8 cellular contexts compared by ENCODE assay signal in the genomic region with DNA sequence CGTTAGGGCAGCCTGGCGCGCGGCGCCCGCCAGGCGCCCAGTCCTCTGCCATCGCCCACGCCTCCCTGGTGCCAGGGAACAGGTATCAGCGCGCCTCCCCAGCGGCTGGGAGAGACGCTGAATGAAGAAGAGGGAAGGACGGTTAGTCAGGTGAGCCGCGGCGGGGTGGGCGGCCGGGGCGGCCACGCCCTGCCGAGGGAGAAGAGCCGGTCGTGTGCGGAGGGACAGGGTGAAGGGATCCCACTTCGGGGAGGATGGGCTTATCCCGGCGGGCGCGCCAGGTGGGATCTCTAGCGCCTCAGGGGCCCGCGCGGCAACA. TPM values are rescaled to one million over a fixed set of nuclear protein-coding genes. Genes with fewer than 3 reads are reported as not detected.
A peak's percentile ranks its signal among the peaks of the same experiment; 100 is the strongest.
DNase-seq lines count a peak whose midpoint lies in the region; ATAC-seq and TF ChIP-seq lines count a peak whose summit lies in the region.

No MANE protein-coding gene starts in this region.

- peak overlapping the region; percentile 90 for H2AFZ ChIP-seq in osteoblast (ENCODE audit: low read length)

- peaks cover 34% of the 10 kb centered on the region for H3K79me2 ChIP-seq in osteoblast (ENCODE audit: insufficient read depth, low read length)

- TF ChIP-seq CTCF in Calu3 (IDR thresholded peaks at IDR 0.05; ENCODE audit: unreplicated experiment) (peak; percentile 10), osteoblast (IDR thresholded peaks at IDR 0.05; ENCODE audit: extremely low read depth, low read depth, low read length) (no peak)

- no peaks in the 10 kb centered on the region for H3K36me3 ChIP-seq in KOPT-K1 (ENCODE audit: insufficient read depth, low read length)
- no peaks in the 10 kb centered on the region for H3K36me3 ChIP-seq in effector memory CD4-positive, alpha-beta T cell (ENCODE audit: control insufficient read depth, insufficient read depth, low read length)
- no peaks in the 10 kb centered on the region for H3K36me3 ChIP-seq in osteoblast (ENCODE audit: insufficient read depth, low read length)

- no peak for DNase-seq in Calu3
- DNase-seq in effector memory CD4-positive, alpha-beta T cell, result no peak
- no peak for DNase-seq in osteoblast (ENCODE audit: insufficient read length, low spot score, missing footprints)
- DNase-seq in activated effector memory CD4-positive, alpha-beta T cell treated with Interleukin-2 at 50 U/mL for 16 hours, result no peak

- H3K4me3 Mint-ChIP-seq in Calu3 (ENCODE audit: low read depth, unreplicated experiment), result peak overlapping the region; percentile 78

- peaks cover 50% of the 10 kb centered on the region for H3K4me1 Mint-ChIP-seq in Calu3 (ENCODE audit: low read depth, unreplicated experiment)

- ATAC-seq in HG03135 (IDR thresholded peaks at IDR 0.05; ENCODE audit: unreplicated experiment) (no peak), HG03469 (IDR thresholded peaks at IDR 0.05; ENCODE audit: unreplicated experiment) (no peak), GM21529 (IDR thresholded peaks at IDR 0.05; ENCODE audit: unreplicated experiment) (no peak)

- peaks cover 53% of the 10 kb centered on the region for H3K36me3 Mint-ChIP-seq in Calu3 (ENCODE audit: insufficient read depth, unreplicated experiment)

- CTCF ChIA-PET in Calu3 (lab: Charles Lee), result interaction anchor here (0.7 to 2.8 kb wide), 45 partner anchors 9 to 579 kb away, joined by 3 to 54 read pairs (median 4); a partner anchor contains a TSS

- H3K9me3 Mint-ChIP-seq in Calu3 (ENCODE audit: low read depth, unreplicated experiment), result no peaks in the 10 kb centered on the region

- H3K4me3 ChIP-seq in effector memory CD4-positive, alpha-beta T cell (ENCODE audit: insufficient read depth, low read depth, low read length, poor library complexity, severe bottlenecking), result peak overlapping the region; percentile 84
- H3K4me3 ChIP-seq in osteoblast (ENCODE audit: insufficient read depth, low read length), result peak overlapping the region; percentile 87

- no peaks in the 10 kb centered on the region for H4K20me1 ChIP-seq in osteoblast (ENCODE audit: insufficient read depth, low read length)

- peak overlapping the region; percentile 86 for H3K27ac Mint-ChIP-seq in Calu3 (ENCODE audit: unreplicated experiment)

- H3K27me3 ChIP-seq in effector memory CD4-positive, alpha-beta T cell (replicated peaks; ENCODE audit: control insufficient read depth, insufficient read depth, low read length, poor library complexity, severe bottlenecking), result no peaks in the 10 kb centered on the region
- H3K27me3 ChIP-seq in osteoblast (ENCODE audit: insufficient read depth, low read length), result no peaks in the 10 kb centered on the region

- H3K27me3 Mint-ChIP-seq in Calu3 (ENCODE audit: unreplicated experiment), result no peaks in the 10 kb centered on the region

- H3K27ac ChIP-seq in KOPT-K1 (ENCODE audit: low read depth, low read length, poor library complexity, severe bottlenecking), result peak overlapping the region; percentile 71
- H3K27ac ChIP-seq in effector memory CD4-positive, alpha-beta T cell (ENCODE audit: insufficient read depth, low read length, poor library complexity, severe bottlenecking), result peak overlapping the region; percentile 95
- H3K27ac ChIP-seq in osteoblast (ENCODE audit: low read depth, low read length), result peak overlapping the region; percentile 88

- H3K9me3 ChIP-seq in KOPT-K1 (ENCODE audit: insufficient read depth, low read length, poor library complexity, severe bottlenecking), result no peaks in the 10 kb centered on the region
- no peaks in the 10 kb centered on the region for H3K9me3 ChIP-seq in effector memory CD4-positive, alpha-beta T cell (ENCODE audit: control insufficient read depth, low read length)
- H3K9me3 ChIP-seq in osteoblast (ENCODE audit: low read depth, low read length), result no peaks in the 10 kb centered on the region

- peaks cover 4% of the 10 kb centered on the region for H3K4me1 ChIP-seq in effector memory CD4-positive, alpha-beta T cell (ENCODE audit: control insufficient read depth, insufficient read depth, low read length, poor library complexity, severe bottlenecking)
- peaks cover 22% of the 10 kb centered on the region for H3K4me1 ChIP-seq in osteoblast (ENCODE audit: insufficient read depth, low read length)

- BruUV-seq in Calu3 (replicated peaks; lab: Mats Ljungman, UMichigan), result no TSS peak

- intact Hi-C loops in Calu3 (cut with micrococcal nuclease; ENCODE audit: unreplicated experiment), result loop anchor here (1.0 to 5.0 kb wide), 9 partner anchors 32 to 492 kb away; no protein-coding TSS in a partner anchor

- H3K4me2 ChIP-seq in osteoblast (ENCODE audit: insufficient read depth, low read length), result peak overlapping the region; percentile 96

RNA-seq across cellular contexts. Expression of a gene that starts 0.6 kb away (rescaled TPM):
- total RNA-seq in Calu3 (2022) (30.6 and 31.9 TPM in 2 replicates), osteoblast (20.6 and 25.3 TPM in 2 replicates)
